In the genomic region with DNA sequence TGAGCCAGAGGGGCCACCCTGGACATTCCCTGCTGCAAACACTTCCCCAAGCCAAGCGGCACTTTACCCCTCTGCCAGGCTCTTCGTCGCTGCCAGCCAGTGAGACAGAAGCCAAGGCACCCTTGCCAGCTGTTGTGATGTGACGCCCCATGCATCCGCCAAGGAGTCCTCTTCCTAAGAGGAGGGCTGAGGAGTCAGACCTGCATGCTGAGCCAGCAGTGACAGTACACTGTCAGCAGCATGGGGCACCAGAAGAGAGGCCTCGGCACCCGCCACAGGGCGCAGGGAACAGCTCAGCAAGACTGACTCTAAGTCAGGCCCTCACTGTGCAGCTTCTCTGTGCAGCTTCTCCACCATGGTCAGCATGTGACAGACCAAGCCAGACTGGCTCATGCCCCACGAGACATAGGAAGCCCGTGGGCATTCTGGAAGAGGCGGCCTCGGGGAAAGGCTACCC, we compare ENCODE assay signal across 11 cellular contexts. TPM values are rescaled to one million over a fixed set of nuclear protein-coding genes. Genes with fewer than 3 reads are reported as not detected.
"Had no signal": no experiment of that assay in that cellular context is flagged by ENCODE, and none has a peak within 500 bp of the region (broad histone marks: within the 10 kb centered on the region; RNA-seq: fewer than 3 reads in every experiment).

No MANE protein-coding gene starts in this region.

- DNase-seq: activated CD4-positive, alpha-beta T cell treated with anti-CD3 and anti-CD28 coated beads, Interleukin-2, amount 10 ng/mL, durations not matched to agents 7 days and 5 days; activated effector memory CD4-positive, alpha-beta T cell treated with Interleukin-2 at 50 U/mL for 16 hours; retina; small intestine; transverse colon had no signal

- ATAC-seq: left lobe of liver, pancreas, WTC11 had no signal

- H3K27me3 ChIP-seq: pancreas, transverse colon had no signal

- H3K9me3 ChIP-seq: pancreas, transverse colon had no signal

- H3K27ac ChIP-seq: pancreas, transverse colon had no signal

- H3K4me3 ChIP-seq: pancreas, transverse colon had no signal

RNA-seq across cellular contexts. Expression of a gene that starts 32.5 kb away (rescaled TPM):
- total RNA-seq: cerebellum, dermis microvascular lymphatic vessel endothelial cell, neural crest cell had no signal
